ENCODE assay signal across 8 cellular contexts in the genomic region with DNA sequence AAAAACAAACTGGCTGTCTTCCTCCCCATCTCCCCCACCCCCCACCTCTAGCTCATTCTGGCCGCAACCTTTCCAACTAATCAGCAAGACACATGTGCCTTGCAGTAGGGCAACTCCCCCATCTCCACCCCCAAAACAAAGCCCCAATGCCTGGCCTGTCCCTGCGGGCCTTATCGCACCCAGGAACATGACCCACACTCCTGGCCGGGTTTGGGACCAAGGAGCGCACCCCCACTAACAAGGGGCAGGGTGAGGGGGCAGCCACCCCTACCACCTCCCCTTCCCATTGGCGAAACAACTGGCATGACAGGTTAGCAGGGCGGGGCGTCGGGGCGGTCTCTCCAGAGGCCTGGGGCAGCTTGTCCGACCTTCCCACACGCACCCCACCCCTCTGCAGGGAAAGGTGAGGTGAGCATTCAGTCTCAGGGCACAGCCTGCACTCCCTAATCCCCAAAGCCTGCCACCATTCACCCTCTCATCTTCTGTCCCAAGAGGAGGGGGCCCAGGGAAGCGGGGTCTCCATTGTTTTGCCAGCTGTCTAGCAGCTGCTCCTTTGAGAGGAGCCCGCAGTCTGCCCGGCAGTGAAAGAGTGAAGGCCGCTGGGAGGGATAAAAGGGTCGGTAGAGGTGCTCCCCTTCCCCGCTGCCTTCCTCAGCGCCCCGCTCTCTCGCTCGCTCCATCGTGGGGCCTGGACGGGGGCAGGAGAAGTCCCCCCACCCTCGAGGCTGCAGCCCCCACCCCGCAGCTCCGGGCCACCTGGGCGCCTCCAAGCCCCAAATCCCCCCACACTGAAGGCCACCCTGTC. TPM values are rescaled to one million over a fixed set of nuclear protein-coding genes. Genes with fewer than 3 reads are reported as not detected.
A peak's percentile ranks its signal among the peaks of the same experiment; 100 is the strongest.
DNase-seq lines count a peak whose midpoint lies in the region; ATAC-seq and TF ChIP-seq lines count a peak whose summit lies in the region.

No MANE protein-coding gene starts in this region.

- H4K20me1 ChIP-seq in SU-DHL-6 (ENCODE audit: low read depth, low read length), result no peaks in the 10 kb centered on the region

- CTCF ChIA-PET in Caco-2 (lab: Charles Lee), result interaction anchor here (0.5 to 8.0 kb wide), 43 partner anchors 9 to 1100 kb away, joined by 3 to 449 read pairs (median 4); a partner anchor contains a TSS
- CTCF ChIA-PET in naive thymus-derived CD4-positive, alpha-beta T cell (lab: Charles Lee), result interaction anchor here (0.6 to 13.5 kb wide), 11 partner anchors 9 to 268 kb away, joined by 3 to 230 read pairs (median 3); a partner anchor contains a TSS

- no peaks in the 10 kb centered on the region for H3F3A ChIP-seq in SU-DHL-6 (ENCODE audit: insufficient read depth)

- no peaks in the 10 kb centered on the region for H3K79me2 ChIP-seq in SU-DHL-6 (ENCODE audit: insufficient read depth, low read length)

- peaks cover 3% of the 10 kb centered on the region for H3K27me3 Mint-ChIP-seq in Caco-2 (ENCODE audit: insufficient read depth, unreplicated experiment)
- H3K27me3 Mint-ChIP-seq in naive thymus-derived CD4-positive, alpha-beta T cell, result peaks cover 0 to 13% (median 0%) of the 10 kb centered on the region in 5 donors

- peak overlapping the region; percentile 93 for H3K4me3 Mint-ChIP-seq in Caco-2 (ENCODE audit: unreplicated experiment)
- peak overlapping the region; percentile 40 to 82 (median 53) for H3K4me3 Mint-ChIP-seq in naive thymus-derived CD4-positive, alpha-beta T cell

- H3K9ac ChIP-seq in SU-DHL-6 (ENCODE audit: low read length), result peak overlapping the region; percentile 43; the same call in 1 of the 2 replicates

- no peak overlapping the region for H2AFZ ChIP-seq in SU-DHL-6 (ENCODE audit: low read depth, low read length, severe bottlenecking)

- H3K4me1 ChIP-seq in Caco-2, result peaks cover 31% of the 10 kb centered on the region
- H3K4me1 ChIP-seq in naive thymus-derived CD4-positive, alpha-beta T cell (ENCODE audit: control insufficient read depth in 2 of 2, insufficient read depth in 2 of 2, low read length in 2 of 2), result peaks cover 10 to 13% of the 10 kb centered on the region in 2 donors

- peak; percentile 85 to 92 for DNase-seq in Caco-2
- peak; percentile 80 for DNase-seq in HuH-7 (ENCODE audit: low spot score)
- DNase-seq in erythroblast (lab: John Stamatoyannopoulos, UW), result peak; percentile 80 to 90
- DNase-seq in naive thymus-derived CD4-positive, alpha-beta T cell, result peak in 2 of 9 donors; percentile 4 to 7
- DNase-seq in T-helper 9 cell, result no peak
- no peak for DNase-seq in GM19238 (ENCODE audit: insufficient read length, low spot score)
- DNase-seq in NCI-H2029 treated with DMSO at 0.1 percent for 48 hours (lab: John Stamatoyannopoulos, UW), result no peak

- TF ChIP-seq CTCF in Caco-2 (IDR thresholded peaks at IDR 0.05; ENCODE audit: insufficient read depth in 1 of 2, low read depth in 1 of 2, low read length in 1 of 2, severe bottlenecking in 1 of 2, unreplicated experiment in 1 of 2), result no peak
- no peak for TF ChIP-seq CTCF in SU-DHL-6 (IDR thresholded peaks at IDR 0.05; ENCODE audit: insufficient read depth, low read length, poor library complexity, severe bottlenecking)

- POLR2A ChIA-PET in Caco-2 (lab: Charles Lee), result interaction anchor here (0.6 to 3.1 kb wide), 11 partner anchors 12 to 228 kb away, joined by 4 to 34 read pairs (median 9); a partner anchor contains a TSS
- POLR2A ChIA-PET in naive thymus-derived CD4-positive, alpha-beta T cell (lab: Charles Lee), result interaction anchor here (0.7 to 2.2 kb wide), 8 partner anchors 29 to 55 kb away, joined by 3 to 10 read pairs (median 4); no protein-coding TSS in a partner anchor

- no peaks in the 10 kb centered on the region for H3K9me2 ChIP-seq in SU-DHL-6 (replicated peaks; ENCODE audit: insufficient read depth, low read length)

- H3K36me3 ChIP-seq in Caco-2 (ENCODE audit: control insufficient read depth, insufficient read depth, low read length), result no peaks in the 10 kb centered on the region
- no peaks in the 10 kb centered on the region for H3K36me3 ChIP-seq in SU-DHL-6 (ENCODE audit: low read length)
- no peaks in the 10 kb centered on the region for H3K36me3 ChIP-seq in naive thymus-derived CD4-positive, alpha-beta T cell (ENCODE audit: control insufficient read depth in 2 of 3, insufficient read depth in 3 of 3, low read length in 3 of 3)

- peak; percentile 70 for TF ChIP-seq POLR2A in erythroblast (IDR thresholded peaks at IDR 0.05; ENCODE audit: low read length)

- no peak overlapping the region for H3K27ac ChIP-seq in SU-DHL-6 (ENCODE audit: low read depth, low read length)
- H3K27ac ChIP-seq in naive thymus-derived CD4-positive, alpha-beta T cell (ENCODE audit: low read depth, low read length), result no peak overlapping the region

- peaks cover 14% of the 10 kb centered on the region for H3K36me3 Mint-ChIP-seq in Caco-2 (ENCODE audit: insufficient read depth, unreplicated experiment)
- no peaks in the 10 kb centered on the region for H3K36me3 Mint-ChIP-seq in naive thymus-derived CD4-positive, alpha-beta T cell

- peak overlapping the region; percentile 59 for H3K4me2 ChIP-seq in SU-DHL-6 (ENCODE audit: low read depth, low read length, poor library complexity, severe bottlenecking)

- intact Hi-C loops in Caco-2 (cut with micrococcal nuclease; ENCODE audit: unreplicated experiment), result loop anchor here (1.0 to 5.0 kb wide), 3 partner anchors 24 to 38 kb away; no protein-coding TSS in a partner anchor
- intact Hi-C loops in naive thymus-derived CD4-positive, alpha-beta T cell (cut with micrococcal nuclease), result loop anchor here (1.0 to 5.0 kb wide), 6 partner anchors 30 to 227 kb away; a partner anchor contains a TSS

- H3K27me3 ChIP-seq in Caco-2 (replicated peaks; ENCODE audit: control insufficient read depth, insufficient read depth, low read length), result no peaks in the 10 kb centered on the region
- H3K27me3 ChIP-seq in SU-DHL-6 (ENCODE audit: low read length), result no peaks in the 10 kb centered on the region
- no peaks in the 10 kb centered on the region for H3K27me3 ChIP-seq in naive thymus-derived CD4-positive, alpha-beta T cell (ENCODE audit: control insufficient read depth in 2 of 2, insufficient read depth in 2 of 2, low read length in 2 of 2)

- H3K4me1 Mint-ChIP-seq in Caco-2 (ENCODE audit: low read depth, unreplicated experiment), result peaks cover 21% of the 10 kb centered on the region
- peaks cover 5 to 33% (median 19%) of the 10 kb centered on the region in 7 donors for H3K4me1 Mint-ChIP-seq in naive thymus-derived CD4-positive, alpha-beta T cell

- no peak for ATAC-seq in naive thymus-derived CD4-positive, alpha-beta T cell

- H3K4me3 ChIP-seq in Caco-2 (ENCODE audit: low read depth, low read length), result peak overlapping the region; percentile 71
- H3K4me3 ChIP-seq in SU-DHL-6 (ENCODE audit: insufficient read depth, low read length, poor library complexity, severe bottlenecking), result peak overlapping the region; percentile 38
- no peak overlapping the region for H3K4me3 ChIP-seq in naive thymus-derived CD4-positive, alpha-beta T cell (ENCODE audit: low read length)

- H3K27ac Mint-ChIP-seq in Caco-2 (ENCODE audit: unreplicated experiment), result peak overlapping the region; percentile 93
- peak overlapping the region in 2 of 9 donors; percentile 13 to 40 for H3K27ac Mint-ChIP-seq in naive thymus-derived CD4-positive, alpha-beta T cell

- TSS peak; percentile 60 for BruUV-seq in Caco-2 (replicated peaks; lab: Mats Ljungman, UMichigan)

- H3K9me3 Mint-ChIP-seq in Caco-2 (ENCODE audit: unreplicated experiment), result no peaks in the 10 kb centered on the region
- H3K9me3 Mint-ChIP-seq in naive thymus-derived CD4-positive, alpha-beta T cell, result no peaks in the 10 kb centered on the region

- peaks cover 6% of the 10 kb centered on the region; the same call in 1 of the 2 replicates for H3K9me3 ChIP-seq in Caco-2
- H3K9me3 ChIP-seq in SU-DHL-6 (ENCODE audit: insufficient read depth, low read length), result no peaks in the 10 kb centered on the region
- no peaks in the 10 kb centered on the region for H3K9me3 ChIP-seq in naive thymus-derived CD4-positive, alpha-beta T cell (ENCODE audit: control insufficient read depth in 2 of 3, low read length in 3 of 3)

RNA-seq across cellular contexts. Expression of a gene that starts 0.8 kb away (rescaled TPM):
- total RNA-seq in Caco-2 (2022), result 47.1 and 55.5 TPM in 2 replicates
- 100 to 1,000 TPM in 3 of 5 experiments, 10 to 100 TPM in 2; 89.5 to 144 (median 103) TPM for total RNA-seq in naive thymus-derived CD4-positive, alpha-beta T cell
- 10 to 100 TPM; 10.2 to 23.2 TPM for polyA plus RNA-seq in naive thymus-derived CD4-positive, alpha-beta T cell

Comparison
In these comparisons a context has a peak if more than half of its experiments do, and no peak if none do; other contexts are left out.
1. DNase-seq: peak in Caco-2 (2 of 2), HuH-7 (single experiment) and erythroblast (2 of 2); none in T-helper 9 cell (single experiment), GM19238 (single experiment) and NCI-H2029 treated with DMSO at 0.1 percent for 48 hours (single experiment).